ENCODE assay signal across 1 cellular context in genomic region chr9:91486699-91487497, GRCh38.
TF ChIP-seq lines count a peak whose summit lies in the region.

No MANE protein-coding gene starts in this region.

TF ChIP-seq in SK-N-SH treated with all-trans-retinoic acid at 6 μM for 48 hours, 23 proteins besides CTCF, POLR2A, EP300 and RAD21 (continued from another document):
- TF ChIP-seq CREB5 (CRISPR knock-in tag; IDR thresholded peaks at IDR 0.05; ENCODE audit: low read depth) (no peak), ARNTL (CRISPR knock-in tag; IDR thresholded peaks at IDR 0.05; ENCODE audit: borderline replicate concordance, low read depth) (no peak), ZFP3 (CRISPR knock-in tag; IDR thresholded peaks at IDR 0.05) (no peak), BACH2 (CRISPR knock-in tag; IDR thresholded peaks at IDR 0.05; ENCODE audit: borderline replicate concordance) (no peak), CSDC2 (CRISPR knock-in tag; IDR thresholded peaks at IDR 0.05) (no peak), TOX (CRISPR knock-in tag; IDR thresholded peaks at IDR 0.05; ENCODE audit: borderline replicate concordance) (no peak), ESRRG (CRISPR knock-in tag; IDR thresholded peaks at IDR 0.05) (no peak), ZNF8 (CRISPR knock-in tag; IDR thresholded peaks at IDR 0.05) (no peak), ZNF565 (CRISPR knock-in tag; conservative IDR thresholded peaks at IDR 0.05; ENCODE audit: low read depth) (no peak), ZNF70 (CRISPR knock-in tag; IDR thresholded peaks at IDR 0.05) (no peak), SNAI2 (CRISPR knock-in tag; IDR thresholded peaks at IDR 0.05) (no peak), OSR1 (CRISPR knock-in tag; IDR thresholded peaks at IDR 0.05) (no peak), RARB (CRISPR knock-in tag; IDR thresholded peaks at IDR 0.05) (no peak)
- TF ChIP-seq, protein P1, sequence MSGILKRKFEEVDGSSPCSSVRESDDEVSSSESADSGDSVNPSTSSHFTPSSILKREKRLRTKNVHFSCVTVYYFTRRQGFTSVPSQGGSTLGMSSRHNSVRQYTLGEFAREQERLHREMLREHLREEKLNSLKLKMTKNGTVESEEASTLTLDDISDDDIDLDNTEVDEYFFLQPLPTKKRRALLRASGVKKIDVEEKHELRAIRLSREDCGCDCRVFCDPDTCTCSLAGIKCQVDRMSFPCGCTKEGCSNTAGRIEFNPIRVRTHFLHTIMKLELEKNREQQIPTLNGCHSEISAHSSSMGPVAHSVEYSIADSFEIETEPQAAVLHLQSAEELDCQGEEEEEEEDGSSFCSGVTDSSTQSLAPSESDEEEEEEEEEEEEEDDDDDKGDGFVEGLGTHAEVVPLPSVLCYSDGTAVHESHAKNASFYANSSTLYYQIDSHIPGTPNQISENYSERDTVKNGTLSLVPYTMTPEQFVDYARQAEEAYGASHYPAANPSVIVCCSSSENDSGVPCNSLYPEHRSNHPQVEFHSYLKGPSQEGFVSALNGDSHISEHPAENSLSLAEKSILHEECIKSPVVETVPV (CRISPR knock-in tag; IDR thresholded peaks at IDR 0.05), result no peak
- TF ChIP-seq, protein P2, sequence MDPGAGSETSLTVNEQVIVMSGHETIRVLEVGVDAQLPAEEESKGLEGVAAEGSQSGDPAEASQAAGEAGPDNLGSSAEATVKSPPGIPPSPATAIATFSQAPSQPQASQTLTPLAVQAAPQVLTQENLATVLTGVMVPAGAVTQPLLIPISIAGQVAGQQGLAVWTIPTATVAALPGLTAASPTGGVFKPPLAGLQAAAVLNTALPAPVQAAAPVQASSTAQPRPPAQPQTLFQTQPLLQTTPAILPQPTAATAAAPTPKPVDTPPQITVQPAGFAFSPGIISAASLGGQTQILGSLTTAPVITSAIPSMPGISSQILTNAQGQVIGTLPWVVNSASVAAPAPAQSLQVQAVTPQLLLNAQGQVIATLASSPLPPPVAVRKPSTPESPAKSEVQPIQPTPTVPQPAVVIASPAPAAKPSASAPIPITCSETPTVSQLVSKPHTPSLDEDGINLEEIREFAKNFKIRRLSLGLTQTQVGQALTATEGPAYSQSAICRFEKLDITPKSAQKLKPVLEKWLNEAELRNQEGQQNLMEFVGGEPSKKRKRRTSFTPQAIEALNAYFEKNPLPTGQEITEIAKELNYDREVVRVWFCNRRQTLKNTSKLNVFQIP (CRISPR knock-in tag; IDR thresholded peaks at IDR 0.05; ENCODE audit: borderline replicate concordance, low read depth), result no peak
- TF ChIP-seq, protein P3, sequence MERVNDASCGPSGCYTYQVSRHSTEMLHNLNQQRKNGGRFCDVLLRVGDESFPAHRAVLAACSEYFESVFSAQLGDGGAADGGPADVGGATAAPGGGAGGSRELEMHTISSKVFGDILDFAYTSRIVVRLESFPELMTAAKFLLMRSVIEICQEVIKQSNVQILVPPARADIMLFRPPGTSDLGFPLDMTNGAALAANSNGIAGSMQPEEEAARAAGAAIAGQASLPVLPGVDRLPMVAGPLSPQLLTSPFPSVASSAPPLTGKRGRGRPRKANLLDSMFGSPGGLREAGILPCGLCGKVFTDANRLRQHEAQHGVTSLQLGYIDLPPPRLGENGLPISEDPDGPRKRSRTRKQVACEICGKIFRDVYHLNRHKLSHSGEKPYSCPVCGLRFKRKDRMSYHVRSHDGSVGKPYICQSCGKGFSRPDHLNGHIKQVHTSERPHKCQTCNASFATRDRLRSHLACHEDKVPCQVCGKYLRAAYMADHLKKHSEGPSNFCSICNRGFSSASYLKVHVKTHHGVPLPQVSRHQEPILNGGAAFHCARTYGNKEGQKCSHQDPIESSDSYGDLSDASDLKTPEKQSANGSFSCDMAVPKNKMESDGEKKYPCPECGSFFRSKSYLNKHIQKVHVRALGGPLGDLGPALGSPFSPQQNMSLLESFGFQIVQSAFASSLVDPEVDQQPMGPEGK (CRISPR knock-in tag; IDR thresholded peaks at IDR 0.05; ENCODE audit: borderline replicate concordance), result no peak
